8 cellular contexts compared by ENCODE assay signal in the genomic region with DNA sequence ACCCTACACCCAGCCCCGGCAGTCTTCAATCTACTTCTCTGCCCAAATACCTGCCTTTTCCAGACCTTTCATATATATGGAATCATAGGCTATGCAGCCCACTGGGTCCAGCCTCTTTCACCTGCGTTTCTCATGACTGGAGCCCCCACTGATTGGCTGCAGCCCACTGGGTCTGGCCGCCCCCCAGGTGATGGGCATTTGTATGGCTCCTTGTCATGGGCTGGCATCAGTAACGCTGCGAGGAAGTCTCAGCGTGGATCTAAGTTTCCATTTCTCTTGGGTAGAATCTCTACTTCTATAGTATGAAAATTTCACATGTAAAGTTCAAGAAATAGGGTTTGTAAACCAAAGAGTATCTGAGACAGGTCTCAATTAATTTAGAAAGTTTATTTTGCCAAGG.
"Had no signal": no experiment of that assay in that cellular context is flagged by ENCODE, and none has a peak within 500 bp of the region (broad histone marks: within the 10 kb centered on the region; RNA-seq: fewer than 3 reads in every experiment).

No MANE protein-coding gene starts in this region.

- FAIRE-seq: G401.6, GM12878, GM12891, GM12892, GM18507, GM19239 had no signal

- ATAC-seq: GM12878 had no signal

- DNase-seq: GDM1, GF-D8 had no signal

- H3K4me3 ChIP-seq: GM12878 had no signal
